In the genomic region with DNA sequence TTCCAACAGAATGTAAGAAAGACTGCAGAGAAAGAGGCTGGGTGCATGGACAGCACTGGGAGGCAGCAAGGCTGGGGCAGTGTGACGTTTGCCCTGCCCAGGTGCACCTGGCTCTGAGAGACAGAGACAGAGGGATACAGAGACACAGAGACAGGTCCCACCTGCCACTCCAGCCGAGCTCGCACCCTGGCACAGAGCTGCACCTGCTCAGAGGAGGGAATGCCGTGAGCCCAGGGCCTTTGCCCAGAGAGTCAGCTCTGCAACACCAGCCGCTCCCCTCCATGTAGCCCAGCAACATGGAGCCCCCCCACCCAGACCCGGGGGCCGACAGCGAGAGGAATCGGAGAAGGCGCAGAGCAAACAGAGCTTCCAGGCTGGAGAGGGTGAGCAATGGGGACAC, we compare ENCODE assay signal across 17 cellular contexts. TPM values are rescaled to one million over a fixed set of nuclear protein-coding genes. Genes with fewer than 3 reads are reported as not detected.
DNase-seq lines count a peak whose midpoint lies in the region; ATAC-seq and TF ChIP-seq lines count a peak whose summit lies in the region.
"Had no signal": no experiment of that assay in that cellular context is flagged by ENCODE, and none has a peak within 500 bp of the region (broad histone marks: within the 10 kb centered on the region; RNA-seq: fewer than 3 reads in every experiment).

No MANE protein-coding gene starts in this region.

- H3K27me3 ChIP-seq in H9 (ENCODE audit: insufficient read depth, low read length), result no peaks in the 10 kb centered on the region
- no peaks in the 10 kb centered on the region for H3K27me3 ChIP-seq in ascending aorta

- no peak overlapping the region for H3K4me3 Mint-ChIP-seq in H9
- H3K4me3 Mint-ChIP-seq in stimulated activated naive B cell treated with anti-CD40 and anti-IgM and Interleukin-4, amounts not matched to agents 10 μg/mL and 1 μg/mL and 100 μg/mL, for 72 hours, result no peak overlapping the region
- H3K4me3 Mint-ChIP-seq: CD8-positive, alpha-beta T cell had no signal

- H2BK5ac ChIP-seq in H9 (ENCODE audit: insufficient read length, low read length), result no peak overlapping the region

- H4K5ac ChIP-seq in H9 (ENCODE audit: insufficient read length, low read depth, low read length), result no peak overlapping the region

- H3K14ac ChIP-seq in H9 (ENCODE audit: insufficient read depth, low read length), result no peak overlapping the region; the same call in 1 of the 2 replicates

- no peak overlapping the region for H3T11ph ChIP-seq in H9 (ENCODE audit: low read length)

- H2AK5ac ChIP-seq in H9 (ENCODE audit: insufficient read length, low read length), result no peak overlapping the region

- no peak overlapping the region for H4K8ac ChIP-seq in H9 (replicated peaks; ENCODE audit: insufficient read length, low read depth, low read length)

- no peak overlapping the region for H2BK12ac ChIP-seq in H9 (ENCODE audit: insufficient read length, low read depth, low read length)

- peak overlapping the region in 2 of 3 experiments; percentile 65 to 75; a peak in 2 of 7 replicates for H3K27ac Mint-ChIP-seq in H9
- H3K27ac Mint-ChIP-seq in stimulated activated naive B cell treated with anti-CD40 and anti-IgM and Interleukin-4, amounts not matched to agents 10 μg/mL and 1 μg/mL and 100 μg/mL, for 72 hours, result peak overlapping the region; percentile 37
- H3K27ac Mint-ChIP-seq: CD14-positive monocyte; CD8-positive, alpha-beta T cell had no signal

- no peaks in the 10 kb centered on the region for H3K9me3 ChIP-seq in H9 (ENCODE audit: control insufficient read depth, low read depth, low read length)
- no peaks in the 10 kb centered on the region for H3K9me3 ChIP-seq in ascending aorta

- no peak for TF ChIP-seq CTCF in H9 (conservative IDR thresholded peaks at IDR 0.05)
- TF ChIP-seq CTCF in ascending aorta (IDR thresholded peaks at IDR 0.05), result no peak

- no peaks in the 10 kb centered on the region for H3K36me3 ChIP-seq in ascending aorta

- no peak overlapping the region for H2AFZ ChIP-seq in H9 (ENCODE audit: low read length)
- H2AFZ ChIP-seq: GM23248 had no signal

- DNase-seq in NCI-H146 (lab: John Stamatoyannopoulos, UW) (peak; percentile 28), NCI-H146 treated with DMSO at 0.1 percent for 48 hours (lab: John Stamatoyannopoulos, UW; ENCODE audit: unreplicated experiment) (no peak), H9 (no peak), SHP77 treated with DMSO at 0.1 percent for 48 hours (lab: John Stamatoyannopoulos, UW) (peak; percentile 31), ascending aorta (ENCODE audit: low spot score in 2 of 2) (no peak)
- no peak for DNase-seq in stimulated activated naive B cell treated with anti-CD40 and anti-IgM and Interleukin-4, amounts not matched to agents 10 μg/mL and 1 μg/mL and 100 μg/mL, for 72 hours
- no peak for DNase-seq in stimulated activated CD4-positive, alpha-beta T cell treated with anti-CD3 and anti-CD28 coated beads, Interleukin-4, amount 100 ng/mL, for 24 hours
- DNase-seq: CD8-positive, alpha-beta T cell; COR-L47; DMS153; GF-D8; GM23248; H7; IMR-90 had no signal

- no peak overlapping the region for H2BK120ac ChIP-seq in H9 (ENCODE audit: low read depth, low read length, poor library complexity, severe bottlenecking)

- peaks cover 2% of the 10 kb centered on the region for H3K27me3 Mint-ChIP-seq in H9 (ENCODE audit: low read depth)
- peaks cover 0 to 11% of the 10 kb centered on the region in 2 donors for H3K27me3 Mint-ChIP-seq in stimulated activated naive B cell treated with anti-CD40 and anti-IgM and Interleukin-4, amounts not matched to agents 10 μg/mL and 1 μg/mL and 100 μg/mL, for 72 hours

- no peak overlapping the region for H2BK15ac ChIP-seq in H9 (ENCODE audit: low read depth, low read length)

- no peaks in the 10 kb centered on the region for H4K20me1 ChIP-seq in H9 (ENCODE audit: control insufficient read depth, insufficient read depth, insufficient read length)

- no peak overlapping the region for H4K91ac ChIP-seq in H9 (ENCODE audit: insufficient read length, low read depth, low read length)

- no peaks in the 10 kb centered on the region for H3K9me3 Mint-ChIP-seq in H9
- no peaks in the 10 kb centered on the region for H3K9me3 Mint-ChIP-seq in stimulated activated naive B cell treated with anti-CD40 and anti-IgM and Interleukin-4, amounts not matched to agents 10 μg/mL and 1 μg/mL and 100 μg/mL, for 72 hours
- H3K9me3 Mint-ChIP-seq: CD8-positive, alpha-beta T cell had no signal

- WGBS in H9 (ENCODE audit: extremely low coverage, insufficient read length, low lambda C conversion rate), result no CpG with 5 or more reads among the region's 10 CpGs

- H3K79me1 ChIP-seq in H9 (ENCODE audit: insufficient read depth, low read depth, low read length, poor library complexity, severe bottlenecking), result no peaks in the 10 kb centered on the region

- no peaks in the 10 kb centered on the region for H3K36me3 Mint-ChIP-seq in H9 (ENCODE audit: insufficient read depth in 1 of 3, low read depth in 3 of 3)
- H3K36me3 Mint-ChIP-seq in stimulated activated naive B cell treated with anti-CD40 and anti-IgM and Interleukin-4, amounts not matched to agents 10 μg/mL and 1 μg/mL and 100 μg/mL, for 72 hours, result no peaks in the 10 kb centered on the region
- H3K36me3 Mint-ChIP-seq: CD14-positive monocyte; CD8-positive, alpha-beta T cell had no signal

- no peak overlapping the region for H2BK20ac ChIP-seq in H9 (ENCODE audit: low read depth, low read length, poor library complexity, severe bottlenecking)

- no peaks in the 10 kb centered on the region for H3K79me2 ChIP-seq in H9 (ENCODE audit: insufficient read depth, low read length)

- H3K4me3 ChIP-seq in ascending aorta, result no peak overlapping the region
- H3K4me3 ChIP-seq: GM23248 had no signal

- no peak overlapping the region for H3K18ac ChIP-seq in H9 (ENCODE audit: insufficient read length, low read depth, low read length)

- H3K4ac ChIP-seq in H9 (ENCODE audit: low read depth, low read length), result no peak overlapping the region

- H3K56ac ChIP-seq in H9 (ENCODE audit: insufficient read length, low read depth, low read length), result no peak overlapping the region

- no peak overlapping the region for H3K27ac ChIP-seq in H9 (ENCODE audit: insufficient read length, low read depth, low read length)
- no peak overlapping the region for H3K27ac ChIP-seq in ascending aorta
- H3K27ac ChIP-seq: 22Rv1, GM23248 had no signal

- H3K4me2 ChIP-seq in H9 (ENCODE audit: insufficient read depth, insufficient read length, low read length), result no peak overlapping the region

- intact Hi-C loops in ascending aorta (cut with DNase I), result no loop called here

- no peak overlapping the region for H3K9ac ChIP-seq in H9 (ENCODE audit: extremely low read depth, insufficient read length, low read length)
- H3K9ac ChIP-seq: GM23248 had no signal

- no peaks in the 10 kb centered on the region for H3K4me1 ChIP-seq in H9 (ENCODE audit: insufficient read depth, low read length)
- no peaks in the 10 kb centered on the region for H3K4me1 ChIP-seq in ascending aorta

- H3K23me2 ChIP-seq in H9 (ENCODE audit: insufficient read length, low read depth, low read length, poor library complexity, severe bottlenecking), result no peaks in the 10 kb centered on the region

- peaks cover 6 to 7% of the 10 kb centered on the region in 2 experiments; a peak in 2 of 4 replicates for H3K4me1 Mint-ChIP-seq in H9
- H3K4me1 Mint-ChIP-seq in stimulated activated naive B cell treated with anti-CD40 and anti-IgM and Interleukin-4, amounts not matched to agents 10 μg/mL and 1 μg/mL and 100 μg/mL, for 72 hours, result peaks cover 0 to under 1% of the 10 kb centered on the region in 2 donors

- no peak overlapping the region for H3K23ac ChIP-seq in H9 (ENCODE audit: insufficient read length, low read depth, low read length)

- ATAC-seq in stimulated activated naive B cell treated with anti-CD40 and anti-IgM and Interleukin-4, amounts not matched to agents 10 μg/mL and 1 μg/mL and 100 μg/mL, for 72 hours (replicated peaks), result no peak
- ATAC-seq in GM21619 (IDR thresholded peaks at IDR 0.05; ENCODE audit: unreplicated experiment), result no peak
- ATAC-seq: CD8-positive, alpha-beta T cell had no signal

RNA-seq across cellular contexts. Expression of a gene that starts 35.3 kb away (rescaled TPM):
- 10.6 and 13.7 TPM in 2 replicates for total RNA-seq in H9 (2021)
- total RNA-seq in ascending aorta, result 4.8 TPM

RNA-seq across cellular contexts. Expression of a gene that starts 45.7 kb away (rescaled TPM):
- total RNA-seq in H9 (2021), result 8.0 and 9.3 TPM in 2 replicates
- total RNA-seq in ascending aorta, result 12.2 TPM

Comparison
In these comparisons a context has a peak if more than half of its experiments do, and no peak if none do; other contexts are left out.
1. DNase-seq: peak in NCI-H146 (single experiment) and SHP77 treated with DMSO at 0.1 percent for 48 hours (single experiment); none in NCI-H146 treated with DMSO at 0.1 percent for 48 hours (single experiment), H9 (single experiment), stimulated activated naive B cell treated with anti-CD40 and anti-IgM and Interleukin-4, amounts not matched to agents 10 μg/mL and 1 μg/mL and 100 μg/mL, for 72 hours (single experiment), stimulated activated CD4-positive, alpha-beta T cell treated with anti-CD3 and anti-CD28 coated beads, Interleukin-4, amount 100 ng/mL, for 24 hours (single experiment) and ascending aorta (0 of 2).